In the genomic region with DNA sequence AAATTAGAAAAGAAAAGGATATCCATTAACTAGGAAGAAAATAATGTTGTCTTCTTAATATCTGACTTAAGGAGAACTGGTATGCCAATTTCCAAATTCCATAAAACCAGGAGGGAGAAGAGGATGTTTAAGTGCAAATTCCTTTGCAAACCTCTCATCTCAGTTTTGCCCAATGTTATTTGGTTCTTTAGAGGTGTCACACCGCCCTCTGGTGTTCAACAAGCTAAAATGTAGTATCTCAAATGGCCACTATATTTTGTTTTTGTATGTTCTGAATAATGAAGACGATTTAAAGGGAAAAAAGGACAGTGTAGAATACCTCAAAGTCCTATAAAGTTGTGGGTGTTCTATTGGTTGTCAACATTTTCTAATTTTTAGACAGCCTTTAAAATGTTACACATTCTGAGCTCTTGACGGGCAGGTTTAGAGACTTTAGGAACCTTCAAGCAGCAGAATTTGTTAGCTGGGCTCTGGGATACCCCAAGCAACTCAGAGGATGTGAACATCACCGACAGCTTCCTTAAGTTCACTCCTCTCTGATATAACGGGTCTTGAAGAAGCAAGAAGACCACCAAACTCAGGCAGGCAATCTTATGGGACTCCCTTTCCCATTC, we compare ENCODE assay signal across 9 cellular contexts.
DNase-seq lines count a peak whose midpoint lies in the region; ATAC-seq and TF ChIP-seq lines count a peak whose summit lies in the region.
"Had no signal": no experiment of that assay in that cellular context is flagged by ENCODE, and none has a peak within 500 bp of the region (broad histone marks: within the 10 kb centered on the region; RNA-seq: fewer than 3 reads in every experiment).

No MANE protein-coding gene starts in this region.

- no peak overlapping the region for H2AFZ ChIP-seq in mesenchymal stem cell (ENCODE audit: low read depth, low read length)

- in situ Hi-C loops in Caki2 (cut with HindIII; ENCODE audit: low pct_unique_long_range_greater_than_20kb, low sequenced_read_pairs) = no loop called here

- no peak overlapping the region for H3K14ac ChIP-seq in mesenchymal stem cell (ENCODE audit: low read length in 2 of 2)

- WGBS in mesenchymal stem cell = 41% methylated on average over 3 of the region's 5 CpGs

- peak; percentile 37 for DNase-seq in Caki2 (ENCODE audit: low read depth)
- no peak for DNase-seq in LNCaP clone FGC (ENCODE audit: low read depth)
- peak; percentile 40 for DNase-seq in SK-N-MC (ENCODE audit: low read depth, low spot score)
- peak; percentile 0 for DNase-seq in effector CD8-positive, alpha-beta T cell (lab: John Stamatoyannopoulos, UW)
- peak; percentile 74 for DNase-seq in mesenchymal stem cell
- DNase-seq in activated effector memory CD4-positive, alpha-beta T cell treated with Interleukin-2 at 50 U/mL for 16 hours = no peak
- DNase-seq: activated B cell treated with CpG ODN at 0.5 μM for 24 hours had no signal

- peaks cover 0 to 8% of the 10 kb centered on the region in 2 experiments for H3K27me3 ChIP-seq in mesenchymal stem cell (ENCODE audit: control insufficient read depth in 1 of 2, insufficient read depth in 1 of 2, low read length in 2 of 2)

- no peak overlapping the region for H3K18ac ChIP-seq in mesenchymal stem cell (ENCODE audit: low read depth in 1 of 2, low read length in 2 of 2)

- H3K9ac ChIP-seq in SK-N-MC (ENCODE audit: insufficient read length) (no peak overlapping the region), mesenchymal stem cell (ENCODE audit: low read length) (peak overlapping the region; percentile 6)

- H2AK5ac ChIP-seq in mesenchymal stem cell (ENCODE audit: low read length, severe bottlenecking) = no peak overlapping the region

- H3K79me1 ChIP-seq in mesenchymal stem cell (replicated peaks; ENCODE audit: low read length, poor library complexity, severe bottlenecking) = no peaks in the 10 kb centered on the region

- H3K36me3 ChIP-seq in SK-N-MC (ENCODE audit: insufficient read depth, low read length) (no peaks in the 10 kb centered on the region), mesenchymal stem cell (ENCODE audit: control insufficient read depth in 1 of 2, insufficient read depth in 2 of 2, low read depth in 1 of 2, low read length in 2 of 2) (no peaks in the 10 kb centered on the region)

- no peak overlapping the region for H3K27ac ChIP-seq in SK-N-MC
- H3K27ac ChIP-seq in mesenchymal stem cell (ENCODE audit: low read length, poor library complexity, severe bottlenecking) = no peak overlapping the region

- no peak overlapping the region for H2BK12ac ChIP-seq in mesenchymal stem cell (ENCODE audit: low read length in 2 of 2)

- H3K4me2 ChIP-seq in mesenchymal stem cell (ENCODE audit: low read length, poor library complexity, severe bottlenecking) = no peak overlapping the region

- no peak overlapping the region for H3K4me3 ChIP-seq in LNCaP clone FGC (ENCODE audit: low read depth, low read length)
- H3K4me3 ChIP-seq in SK-N-MC = no peak overlapping the region
- H3K4me3 ChIP-seq in mesenchymal stem cell (ENCODE audit: insufficient read depth in 1 of 2, low read depth in 1 of 2, low read length in 2 of 2) = no peak overlapping the region

- H3K9me3 ChIP-seq in SK-N-MC (ENCODE audit: low read depth, low read length) (no peaks in the 10 kb centered on the region), mesenchymal stem cell (ENCODE audit: control insufficient read depth, low read length) (no peaks in the 10 kb centered on the region)

- no peak overlapping the region for H3K4ac ChIP-seq in mesenchymal stem cell (ENCODE audit: low read depth in 1 of 2, low read length in 2 of 2)

- H2BK15ac ChIP-seq in mesenchymal stem cell (ENCODE audit: low read depth, poor library complexity, severe bottlenecking) = no peak overlapping the region

- TF ChIP-seq CTCF in LNCaP clone FGC (IDR thresholded peaks at IDR 0.05; ENCODE audit: control insufficient read depth, extremely low read depth, insufficient read depth) = peak; percentile 72

- H3K23ac ChIP-seq in mesenchymal stem cell (ENCODE audit: low read length in 2 of 2) = no peak overlapping the region

- H2BK5ac ChIP-seq in mesenchymal stem cell (ENCODE audit: low read depth, low read length, poor library complexity, severe bottlenecking) = no peak overlapping the region

- no peak overlapping the region for H4K8ac ChIP-seq in mesenchymal stem cell (ENCODE audit: low read length)

- no peak overlapping the region for H2BK120ac ChIP-seq in mesenchymal stem cell (ENCODE audit: low read depth, low read length)

- ATAC-seq in GM19395 (IDR thresholded peaks at IDR 0.05; ENCODE audit: unreplicated experiment) (peak; percentile 69), HG03097 (IDR thresholded peaks at IDR 0.05; ENCODE audit: low FRiP score, unreplicated experiment) (no peak)

- H3K4me1 ChIP-seq in mesenchymal stem cell (ENCODE audit: control insufficient read depth, insufficient read depth, low read depth, low read length) = peaks cover 4% of the 10 kb centered on the region

- H4K91ac ChIP-seq in mesenchymal stem cell (ENCODE audit: low read length) = no peak overlapping the region

Comparison
In these comparisons a context has a peak if more than half of its experiments do, and no peak if none do; other contexts are left out.
1. DNase-seq: peak in Caki2 (single experiment), SK-N-MC (single experiment), effector CD8-positive, alpha-beta T cell (single experiment) and mesenchymal stem cell (single experiment); none in LNCaP clone FGC (single experiment) and activated effector memory CD4-positive, alpha-beta T cell treated with Interleukin-2 at 50 U/mL for 16 hours (single experiment).